ENCODE assay signal across 19 cellular contexts in genomic region chr1:117796226-117796625, GRCh38.
"Had no signal": no experiment of that assay in that cellular context is flagged by ENCODE, and none has a peak within 500 bp of the region (broad histone marks: within the 10 kb centered on the region; RNA-seq: fewer than 3 reads in every experiment).

No MANE protein-coding gene starts in this region.

- H2AFZ ChIP-seq: neural progenitor cell had no signal

- H3K36me3 ChIP-seq: cardiac muscle cell, neural progenitor cell, upper lobe of left lung had no signal

- H3K4me1 ChIP-seq: neural progenitor cell, testis, upper lobe of left lung had no signal

- H3K27ac ChIP-seq: cardiac muscle cell, neural progenitor cell, testis, upper lobe of left lung had no signal

- H3K4me3 ChIP-seq: cardiac muscle cell, lung, neural progenitor cell, testis, upper lobe of left lung had no signal

- FAIRE-seq: kidney had no signal

- H3K4me2 ChIP-seq: neural progenitor cell had no signal

- H3K27me3 ChIP-seq: cardiac muscle cell, neural progenitor cell, testis, upper lobe of left lung had no signal

- H3K9me3 ChIP-seq: testis, upper lobe of left lung had no signal

- DNase-seq: activated CD4-positive, alpha-beta T cell treated with anti-CD3 and anti-CD28 coated beads for 36 hours; activated CD4-positive, alpha-beta T cell treated with anti-CD3 and anti-CD28 coated beads, Interleukin-2, amount 50 U/mL, for 4 hours; activated CD8-positive, alpha-beta memory T cell treated with anti-CD3 and anti-CD28 coated beads for 24 hours; activated CD8-positive, alpha-beta memory T cell treated with anti-CD3 and anti-CD28 coated beads, Interleukin-2, amount 50 U/mL, for 48 hours; activated naive CD4-positive, alpha-beta T cell treated with Interleukin-2 at 50 U/mL for 16 hours; activated naive CD8-positive, alpha-beta T cell treated with anti-CD3 and anti-CD28 coated beads for 36 hours; activated T-cell treated with anti-CD3 and anti-CD28 coated beads, Interleukin-2, amount 50 U/mL, for 4 hours; cortex of kidney; endodermal cell; kidney; naive thymus-derived CD8-positive, alpha-beta T cell; stimulated activated CD4-positive, alpha-beta T cell treated with anti-CD3 and anti-CD28 coated beads, Interleukin-2, amount 100 ng/mL, for 48 hours; stimulated activated naive CD4-positive, alpha-beta T cell; T-helper 9 cell; testis had no signal

- H3K9ac ChIP-seq: neural progenitor cell had no signal
